14 cellular contexts compared by ENCODE assay signal in the genomic region with DNA sequence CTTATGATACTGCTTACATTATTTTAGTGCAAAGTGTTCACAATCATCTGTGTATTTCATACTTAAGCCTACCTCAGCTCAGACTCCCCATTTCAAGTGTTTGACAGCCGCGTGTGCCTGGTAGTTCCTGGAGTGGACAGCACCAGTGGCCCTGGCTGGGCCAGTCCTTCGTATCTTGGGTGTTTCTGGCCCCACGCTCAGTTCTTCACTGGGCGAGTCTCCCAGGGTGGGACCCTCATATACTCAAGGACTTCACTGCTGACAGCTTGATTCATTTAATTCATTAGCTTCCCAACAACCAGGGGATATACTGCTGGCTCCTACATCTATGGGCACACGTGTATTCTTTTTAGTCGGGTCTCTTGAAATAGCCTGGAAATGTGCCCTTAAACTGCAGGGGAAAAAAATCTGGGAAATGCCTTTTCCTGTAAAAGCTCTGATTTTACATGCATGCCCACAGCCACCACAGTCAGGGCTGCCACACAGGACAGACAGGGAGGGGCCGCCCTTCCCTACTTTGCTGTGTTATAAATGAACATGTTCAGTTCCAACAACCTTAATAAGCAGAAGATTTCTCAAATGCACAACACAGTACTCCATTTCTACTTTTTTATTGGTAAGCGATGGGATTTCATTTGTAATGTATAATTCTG.
A peak's percentile ranks its signal among the peaks of the same experiment; 100 is the strongest.
DNase-seq lines count a peak whose midpoint lies in the region; ATAC-seq and TF ChIP-seq lines count a peak whose summit lies in the region.
"Had no signal": no experiment of that assay in that cellular context is flagged by ENCODE, and none has a peak within 500 bp of the region (broad histone marks: within the 10 kb centered on the region; RNA-seq: fewer than 3 reads in every experiment).

No MANE protein-coding gene starts in this region.

- H3K9ac ChIP-seq in endodermal cell (ENCODE audit: extremely low read depth, low read length, poor library complexity, severe bottlenecking) (no peak overlapping the region), smooth muscle cell (ENCODE audit: low read depth) (no peak overlapping the region)
- H3K9ac ChIP-seq: BLaER1 had no signal

- H3K27ac ChIP-seq in left ventricle myocardium inferior (replicated peaks) (peak overlapping the region; percentile 52), endodermal cell (ENCODE audit: low read depth, low read length) (peak overlapping the region; percentile 40), smooth muscle cell (ENCODE audit: low read depth) (no peak overlapping the region)
- H3K27ac ChIP-seq: BLaER1, HL-60 had no signal

- ATAC-seq in left cardiac atrium (no peak), GM18868 (IDR thresholded peaks at IDR 0.05; ENCODE audit: unreplicated experiment) (no peak)
- ATAC-seq: HCT116 had no signal

- 81 to 94% methylated on average over 4 to 9 of the region's 9 CpGs for WGBS in endodermal cell (ENCODE audit: insufficient coverage in 1 of 2, insufficient read length in 1 of 2), 2 experiments
- 78% methylated on average over 9 of the region's 9 CpGs for WGBS in smooth muscle cell (ENCODE audit: low lambda C conversion rate)

- H3F3A ChIP-seq in smooth muscle cell (ENCODE audit: low read depth) = peaks cover 5% of the 10 kb centered on the region

- H3K27me3 ChIP-seq in left ventricle myocardium inferior (ENCODE audit: low read depth) = no peaks in the 10 kb centered on the region
- peaks cover 5% of the 10 kb centered on the region for H3K27me3 ChIP-seq in endodermal cell (ENCODE audit: control insufficient read depth, insufficient read depth, low read length, poor library complexity, severe bottlenecking)
- no peaks in the 10 kb centered on the region for H3K27me3 ChIP-seq in smooth muscle cell (ENCODE audit: low read depth)
- H3K27me3 ChIP-seq: BLaER1 had no signal

- H3K9me3 Mint-ChIP-seq in brain = no peaks in the 10 kb centered on the region
- no peaks in the 10 kb centered on the region for H3K9me3 Mint-ChIP-seq in endodermal cell
- H3K9me3 Mint-ChIP-seq: CD8-positive, alpha-beta memory T cell had no signal

- no peaks in the 10 kb centered on the region for H3K27me3 Mint-ChIP-seq in brain
- peaks cover 6% of the 10 kb centered on the region for H3K27me3 Mint-ChIP-seq in endodermal cell (ENCODE audit: insufficient read depth)

- no peaks in the 10 kb centered on the region for H3K79me2 ChIP-seq in smooth muscle cell (ENCODE audit: low read depth)

- no peaks in the 10 kb centered on the region for H3K36me3 ChIP-seq in left ventricle myocardium inferior
- no peaks in the 10 kb centered on the region for H3K36me3 ChIP-seq in endodermal cell (ENCODE audit: control insufficient read depth, insufficient read depth, low read length)
- no peaks in the 10 kb centered on the region for H3K36me3 ChIP-seq in smooth muscle cell (ENCODE audit: low read depth)
- H3K36me3 ChIP-seq: BLaER1 had no signal

- H3K4me2 ChIP-seq in smooth muscle cell = peak overlapping the region; percentile 12
- H3K4me2 ChIP-seq: BLaER1 had no signal

- no peaks in the 10 kb centered on the region for H4K20me1 ChIP-seq in smooth muscle cell (ENCODE audit: low read depth)
- H4K20me1 ChIP-seq: BLaER1 had no signal

- no peaks in the 10 kb centered on the region for H3K9me3 ChIP-seq in left ventricle myocardium inferior (replicated peaks)
- H3K9me3 ChIP-seq in endodermal cell (ENCODE audit: control insufficient read depth, low read length) = no peaks in the 10 kb centered on the region
- H3K9me3 ChIP-seq in smooth muscle cell (replicated peaks; ENCODE audit: low read depth) = no peaks in the 10 kb centered on the region
- H3K9me3 ChIP-seq: BLaER1, Caco-2 had no signal

- TF ChIP-seq CTCF in left ventricle myocardium inferior (IDR thresholded peaks at IDR 0.05; ENCODE audit: borderline replicate concordance) (no peak), brain (conservative IDR thresholded peaks at IDR 0.05) (no peak), endodermal cell (conservative IDR thresholded peaks at IDR 0.05) (no peak), smooth muscle cell (IDR thresholded peaks at IDR 0.05; ENCODE audit: borderline replicate concordance, insufficient read depth, poor library complexity, severe bottlenecking) (no peak)

- intact Hi-C loops in left ventricle myocardium inferior (cut with micrococcal nuclease) (no loop called here), left cardiac atrium (cut with DNase I) (no loop called here)

- H3K4me3 Mint-ChIP-seq in brain (no peak overlapping the region), endodermal cell (no peak overlapping the region)
- H3K4me3 Mint-ChIP-seq: CD8-positive, alpha-beta memory T cell had no signal

- H3K27ac Mint-ChIP-seq in brain (peak overlapping the region; percentile 7 to 81 (median 25)), endodermal cell (no peak overlapping the region)
- H3K27ac Mint-ChIP-seq: CD8-positive, alpha-beta memory T cell had no signal

- DNase-seq in left ventricle myocardium inferior = no peak
- no peak for DNase-seq in left cardiac atrium
- DNase-seq in endodermal cell = no peak
- no peak for DNase-seq in smooth muscle cell (lab: John Stamatoyannopoulos, UW; ENCODE audit: unreplicated experiment)
- no peak for DNase-seq in superior temporal gyrus (ENCODE audit: extremely low spot score)
- DNase-seq: 8988T; AML-193; Caco-2; CD8-positive, alpha-beta memory T cell had no signal

- H3K4me3 ChIP-seq in left ventricle myocardium inferior = no peak overlapping the region
- no peak overlapping the region for H3K4me3 ChIP-seq in endodermal cell (ENCODE audit: low read length)
- no peak overlapping the region for H3K4me3 ChIP-seq in smooth muscle cell
- H3K4me3 ChIP-seq: BLaER1 had no signal

- H3K4me1 ChIP-seq in left ventricle myocardium inferior (peaks cover 54% of the 10 kb centered on the region), endodermal cell (ENCODE audit: control insufficient read depth, insufficient read depth, low read length) (no peaks in the 10 kb centered on the region), smooth muscle cell (ENCODE audit: low read depth) (peaks cover 7% of the 10 kb centered on the region)
- H3K4me1 ChIP-seq: BLaER1, Caco-2 had no signal

- H3K4me1 Mint-ChIP-seq in brain (peaks cover 31% of the 10 kb centered on the region), endodermal cell (peaks cover 5% of the 10 kb centered on the region)
- H3K4me1 Mint-ChIP-seq: CD8-positive, alpha-beta memory T cell had no signal

- no peak overlapping the region for H2AFZ ChIP-seq in smooth muscle cell (ENCODE audit: low read depth)

- H3K36me3 Mint-ChIP-seq in brain (no peaks in the 10 kb centered on the region), endodermal cell (ENCODE audit: low read depth) (no peaks in the 10 kb centered on the region)
- H3K36me3 Mint-ChIP-seq: CD8-positive, alpha-beta memory T cell had no signal
